In the genomic region with DNA sequence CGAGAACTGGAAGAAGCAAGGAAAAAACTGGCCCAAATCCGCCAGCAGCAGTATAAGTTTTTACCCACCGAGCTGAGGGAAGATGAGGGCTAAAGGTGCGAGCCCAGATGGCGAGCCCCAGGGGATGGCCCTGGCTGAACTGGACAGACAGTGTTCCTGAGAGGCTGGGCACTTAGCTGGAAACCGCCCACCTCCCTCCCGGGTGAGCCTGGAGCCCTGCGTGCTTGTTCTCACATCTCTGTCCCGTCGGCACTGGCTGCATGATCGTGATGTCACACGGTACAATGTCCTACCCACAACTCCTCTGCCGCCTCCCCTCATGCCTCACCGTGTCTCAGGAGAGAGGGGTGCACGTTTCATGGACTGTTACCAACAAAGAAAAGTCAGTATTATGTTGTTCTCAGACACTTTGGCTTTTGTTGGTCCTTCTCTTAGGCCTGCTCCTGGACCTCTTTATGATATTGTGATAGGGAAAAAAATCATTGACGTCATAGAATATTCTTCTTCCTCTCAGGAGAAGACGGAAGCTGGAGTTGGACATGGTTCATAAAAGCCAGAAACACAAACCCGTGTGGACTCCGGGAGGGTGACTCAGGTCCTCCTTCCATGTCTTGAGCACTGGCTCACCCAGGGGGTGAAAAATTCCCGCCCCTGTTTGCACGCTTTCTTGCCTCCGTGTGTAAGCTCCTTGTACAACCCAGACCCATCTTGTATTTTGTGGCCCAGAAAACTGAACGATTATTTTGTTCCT, we compare ENCODE assay signal across 2 cellular contexts.
TF ChIP-seq lines count a peak whose summit lies in the region.

No MANE protein-coding gene starts in this region.

TF ChIP-seq in SK-N-SH, 30 proteins besides CTCF, POLR2A, EP300 and RAD21:
- TF ChIP-seq CHD2 (IDR thresholded peaks at IDR 0.05; ENCODE audit: low read length, partially characterized antibody) (no peak), RFX5 (IDR thresholded peaks at IDR 0.05; ENCODE audit: low read length) (no peak), RXRA (IDR thresholded peaks at IDR 0.05; ENCODE audit: borderline replicate concordance, low read depth) (no peak), ELF1 (IDR thresholded peaks at IDR 0.05) (no peak), NFIC (IDR thresholded peaks at IDR 0.05; ENCODE audit: borderline replicate concordance) (no peak), MXI1 (IDR thresholded peaks at IDR 0.05; ENCODE audit: low read depth, low read length) (no peak), TEAD4 (IDR thresholded peaks at IDR 0.05; ENCODE audit: borderline replicate concordance, insufficient read depth) (no peak), FOSL2 (IDR thresholded peaks at IDR 0.05; ENCODE audit: borderline replicate concordance, low read depth) (no peak), TAF1 (IDR thresholded peaks at IDR 0.05; ENCODE audit: borderline replicate concordance, low read depth, low read length) (no peak), SMC3 (IDR thresholded peaks at IDR 0.05; ENCODE audit: low read depth, low read length) (no peak), GABPA (IDR thresholded peaks at IDR 0.05; ENCODE audit: low read depth) (no peak), JUND (IDR thresholded peaks at IDR 0.05) (no peak), RCOR1 (IDR thresholded peaks at IDR 0.05; ENCODE audit: low read length) (no peak), MEF2A (IDR thresholded peaks at IDR 0.05; ENCODE audit: borderline replicate concordance, low read depth) (no peak), NRF1 (IDR thresholded peaks at IDR 0.05; ENCODE audit: low read depth, low read length) (no peak), SIN3A (IDR thresholded peaks at IDR 0.05; ENCODE audit: borderline replicate concordance, low read depth, low read length) (no peak)
- TF ChIP-seq, protein P1, sequence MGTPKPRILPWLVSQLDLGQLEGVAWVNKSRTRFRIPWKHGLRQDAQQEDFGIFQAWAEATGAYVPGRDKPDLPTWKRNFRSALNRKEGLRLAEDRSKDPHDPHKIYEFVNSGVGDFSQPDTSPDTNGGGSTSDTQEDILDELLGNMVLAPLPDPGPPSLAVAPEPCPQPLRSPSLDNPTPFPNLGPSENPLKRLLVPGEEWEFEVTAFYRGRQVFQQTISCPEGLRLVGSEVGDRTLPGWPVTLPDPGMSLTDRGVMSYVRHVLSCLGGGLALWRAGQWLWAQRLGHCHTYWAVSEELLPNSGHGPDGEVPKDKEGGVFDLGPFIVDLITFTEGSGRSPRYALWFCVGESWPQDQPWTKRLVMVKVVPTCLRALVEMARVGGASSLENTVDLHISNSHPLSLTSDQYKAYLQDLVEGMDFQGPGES (IDR thresholded peaks at IDR 0.05; ENCODE audit: low read depth, low read length): no peak
- TF ChIP-seq, protein P2, sequence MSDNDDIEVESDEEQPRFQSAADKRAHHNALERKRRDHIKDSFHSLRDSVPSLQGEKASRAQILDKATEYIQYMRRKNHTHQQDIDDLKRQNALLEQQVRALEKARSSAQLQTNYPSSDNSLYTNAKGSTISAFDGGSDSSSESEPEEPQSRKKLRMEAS (IDR thresholded peaks at IDR 0.05; ENCODE audit: low read depth): no peak
- TF ChIP-seq, protein P3, sequence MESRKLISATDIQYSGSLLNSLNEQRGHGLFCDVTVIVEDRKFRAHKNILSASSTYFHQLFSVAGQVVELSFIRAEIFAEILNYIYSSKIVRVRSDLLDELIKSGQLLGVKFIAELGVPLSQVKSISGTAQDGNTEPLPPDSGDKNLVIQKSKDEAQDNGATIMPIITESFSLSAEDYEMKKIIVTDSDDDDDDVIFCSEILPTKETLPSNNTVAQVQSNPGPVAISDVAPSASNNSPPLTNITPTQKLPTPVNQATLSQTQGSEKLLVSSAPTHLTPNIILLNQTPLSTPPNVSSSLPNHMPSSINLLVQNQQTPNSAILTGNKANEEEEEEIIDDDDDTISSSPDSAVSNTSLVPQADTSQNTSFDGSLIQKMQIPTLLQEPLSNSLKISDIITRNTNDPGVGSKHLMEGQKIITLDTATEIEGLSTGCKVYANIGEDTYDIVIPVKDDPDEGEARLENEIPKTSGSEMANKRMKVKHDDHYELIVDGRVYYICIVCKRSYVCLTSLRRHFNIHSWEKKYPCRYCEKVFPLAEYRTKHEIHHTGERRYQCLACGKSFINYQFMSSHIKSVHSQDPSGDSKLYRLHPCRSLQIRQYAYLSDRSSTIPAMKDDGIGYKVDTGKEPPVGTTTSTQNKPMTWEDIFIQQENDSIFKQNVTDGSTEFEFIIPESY (IDR thresholded peaks at IDR 0.05; ENCODE audit: borderline replicate concordance, low read depth): no peak
- TF ChIP-seq, protein P4, sequence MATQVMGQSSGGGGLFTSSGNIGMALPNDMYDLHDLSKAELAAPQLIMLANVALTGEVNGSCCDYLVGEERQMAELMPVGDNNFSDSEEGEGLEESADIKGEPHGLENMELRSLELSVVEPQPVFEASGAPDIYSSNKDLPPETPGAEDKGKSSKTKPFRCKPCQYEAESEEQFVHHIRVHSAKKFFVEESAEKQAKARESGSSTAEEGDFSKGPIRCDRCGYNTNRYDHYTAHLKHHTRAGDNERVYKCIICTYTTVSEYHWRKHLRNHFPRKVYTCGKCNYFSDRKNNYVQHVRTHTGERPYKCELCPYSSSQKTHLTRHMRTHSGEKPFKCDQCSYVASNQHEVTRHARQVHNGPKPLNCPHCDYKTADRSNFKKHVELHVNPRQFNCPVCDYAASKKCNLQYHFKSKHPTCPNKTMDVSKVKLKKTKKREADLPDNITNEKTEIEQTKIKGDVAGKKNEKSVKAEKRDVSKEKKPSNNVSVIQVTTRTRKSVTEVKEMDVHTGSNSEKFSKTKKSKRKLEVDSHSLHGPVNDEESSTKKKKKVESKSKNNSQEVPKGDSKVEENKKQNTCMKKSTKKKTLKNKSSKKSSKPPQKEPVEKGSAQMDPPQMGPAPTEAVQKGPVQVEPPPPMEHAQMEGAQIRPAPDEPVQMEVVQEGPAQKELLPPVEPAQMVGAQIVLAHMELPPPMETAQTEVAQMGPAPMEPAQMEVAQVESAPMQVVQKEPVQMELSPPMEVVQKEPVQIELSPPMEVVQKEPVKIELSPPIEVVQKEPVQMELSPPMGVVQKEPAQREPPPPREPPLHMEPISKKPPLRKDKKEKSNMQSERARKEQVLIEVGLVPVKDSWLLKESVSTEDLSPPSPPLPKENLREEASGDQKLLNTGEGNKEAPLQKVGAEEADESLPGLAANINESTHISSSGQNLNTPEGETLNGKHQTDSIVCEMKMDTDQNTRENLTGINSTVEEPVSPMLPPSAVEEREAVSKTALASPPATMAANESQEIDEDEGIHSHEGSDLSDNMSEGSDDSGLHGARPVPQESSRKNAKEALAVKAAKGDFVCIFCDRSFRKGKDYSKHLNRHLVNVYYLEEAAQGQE (IDR thresholded peaks at IDR 0.05; ENCODE audit: low read depth, low read length): no peak

TF ChIP-seq in SK-N-SH treated with all-trans-retinoic acid at 6 μM for 48 hours, 23 proteins besides CTCF, POLR2A, EP300 and RAD21:
- no peak for TF ChIP-seq ISL1 (CRISPR knock-in tag; IDR thresholded peaks at IDR 0.05)
- TF ChIP-seq, protein P5, sequence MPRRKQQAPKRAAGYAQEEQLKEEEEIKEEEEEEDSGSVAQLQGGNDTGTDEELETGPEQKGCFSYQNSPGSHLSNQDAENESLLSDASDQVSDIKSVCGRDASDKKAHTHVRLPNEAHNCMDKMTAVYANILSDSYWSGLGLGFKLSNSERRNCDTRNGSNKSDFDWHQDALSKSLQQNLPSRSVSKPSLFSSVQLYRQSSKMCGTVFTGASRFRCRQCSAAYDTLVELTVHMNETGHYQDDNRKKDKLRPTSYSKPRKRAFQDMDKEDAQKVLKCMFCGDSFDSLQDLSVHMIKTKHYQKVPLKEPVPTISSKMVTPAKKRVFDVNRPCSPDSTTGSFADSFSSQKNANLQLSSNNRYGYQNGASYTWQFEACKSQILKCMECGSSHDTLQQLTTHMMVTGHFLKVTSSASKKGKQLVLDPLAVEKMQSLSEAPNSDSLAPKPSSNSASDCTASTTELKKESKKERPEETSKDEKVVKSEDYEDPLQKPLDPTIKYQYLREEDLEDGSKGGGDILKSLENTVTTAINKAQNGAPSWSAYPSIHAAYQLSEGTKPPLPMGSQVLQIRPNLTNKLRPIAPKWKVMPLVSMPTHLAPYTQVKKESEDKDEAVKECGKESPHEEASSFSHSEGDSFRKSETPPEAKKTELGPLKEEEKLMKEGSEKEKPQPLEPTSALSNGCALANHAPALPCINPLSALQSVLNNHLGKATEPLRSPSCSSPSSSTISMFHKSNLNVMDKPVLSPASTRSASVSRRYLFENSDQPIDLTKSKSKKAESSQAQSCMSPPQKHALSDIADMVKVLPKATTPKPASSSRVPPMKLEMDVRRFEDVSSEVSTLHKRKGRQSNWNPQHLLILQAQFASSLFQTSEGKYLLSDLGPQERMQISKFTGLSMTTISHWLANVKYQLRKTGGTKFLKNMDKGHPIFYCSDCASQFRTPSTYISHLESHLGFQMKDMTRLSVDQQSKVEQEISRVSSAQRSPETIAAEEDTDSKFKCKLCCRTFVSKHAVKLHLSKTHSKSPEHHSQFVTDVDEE (CRISPR knock-in tag; IDR thresholded peaks at IDR 0.05): no peak
- no peak for TF ChIP-seq ZNF565 (CRISPR knock-in tag; conservative IDR thresholded peaks at IDR 0.05; ENCODE audit: low read depth)
- TF ChIP-seq, protein P6, sequence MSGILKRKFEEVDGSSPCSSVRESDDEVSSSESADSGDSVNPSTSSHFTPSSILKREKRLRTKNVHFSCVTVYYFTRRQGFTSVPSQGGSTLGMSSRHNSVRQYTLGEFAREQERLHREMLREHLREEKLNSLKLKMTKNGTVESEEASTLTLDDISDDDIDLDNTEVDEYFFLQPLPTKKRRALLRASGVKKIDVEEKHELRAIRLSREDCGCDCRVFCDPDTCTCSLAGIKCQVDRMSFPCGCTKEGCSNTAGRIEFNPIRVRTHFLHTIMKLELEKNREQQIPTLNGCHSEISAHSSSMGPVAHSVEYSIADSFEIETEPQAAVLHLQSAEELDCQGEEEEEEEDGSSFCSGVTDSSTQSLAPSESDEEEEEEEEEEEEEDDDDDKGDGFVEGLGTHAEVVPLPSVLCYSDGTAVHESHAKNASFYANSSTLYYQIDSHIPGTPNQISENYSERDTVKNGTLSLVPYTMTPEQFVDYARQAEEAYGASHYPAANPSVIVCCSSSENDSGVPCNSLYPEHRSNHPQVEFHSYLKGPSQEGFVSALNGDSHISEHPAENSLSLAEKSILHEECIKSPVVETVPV (CRISPR knock-in tag; IDR thresholded peaks at IDR 0.05): no peak
- TF ChIP-seq TOX (CRISPR knock-in tag; IDR thresholded peaks at IDR 0.05; ENCODE audit: borderline replicate concordance): no peak
- TF ChIP-seq OSR1 (CRISPR knock-in tag; IDR thresholded peaks at IDR 0.05): no peak
TF ChIP-seq in SK-N-SH treated with all-trans-retinoic acid at 6 μM for 48 hours: peak in this region for 0.
